In the genomic region with DNA sequence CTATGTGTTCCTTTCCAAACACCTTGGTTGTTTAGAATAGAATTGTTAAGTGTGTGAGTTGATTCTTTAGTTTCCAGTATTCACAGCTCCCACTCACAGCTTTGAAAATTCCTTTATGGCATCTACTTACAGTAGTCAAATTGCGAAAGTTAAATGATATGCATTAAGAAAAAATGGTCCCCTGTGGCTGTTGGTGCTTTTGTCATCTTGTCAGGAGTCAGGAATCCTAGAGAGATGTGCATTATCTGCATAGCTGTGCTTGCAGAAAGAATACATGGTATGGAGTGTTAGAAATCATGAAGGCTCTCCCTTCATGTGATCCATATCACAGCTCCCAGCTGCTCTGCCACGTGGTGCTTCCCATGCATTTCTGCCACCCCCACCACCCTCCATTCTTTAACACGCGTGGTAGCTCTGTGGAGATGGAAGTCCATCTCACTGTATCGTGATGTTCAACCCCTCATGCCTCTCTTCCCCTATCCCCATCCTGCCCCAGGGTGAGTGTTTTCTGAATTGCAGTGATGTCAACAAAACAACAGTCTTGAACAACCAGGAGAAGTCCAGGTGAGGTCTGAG, we compare ENCODE assay signal across 2 cellular contexts.
TF ChIP-seq lines count a peak whose summit lies in the region.

No MANE protein-coding gene starts in this region.

TF ChIP-seq in HepG2, 621 proteins besides CTCF, POLR2A, EP300 and RAD21 (continued from another document):
- TF ChIP-seq, protein P1, sequence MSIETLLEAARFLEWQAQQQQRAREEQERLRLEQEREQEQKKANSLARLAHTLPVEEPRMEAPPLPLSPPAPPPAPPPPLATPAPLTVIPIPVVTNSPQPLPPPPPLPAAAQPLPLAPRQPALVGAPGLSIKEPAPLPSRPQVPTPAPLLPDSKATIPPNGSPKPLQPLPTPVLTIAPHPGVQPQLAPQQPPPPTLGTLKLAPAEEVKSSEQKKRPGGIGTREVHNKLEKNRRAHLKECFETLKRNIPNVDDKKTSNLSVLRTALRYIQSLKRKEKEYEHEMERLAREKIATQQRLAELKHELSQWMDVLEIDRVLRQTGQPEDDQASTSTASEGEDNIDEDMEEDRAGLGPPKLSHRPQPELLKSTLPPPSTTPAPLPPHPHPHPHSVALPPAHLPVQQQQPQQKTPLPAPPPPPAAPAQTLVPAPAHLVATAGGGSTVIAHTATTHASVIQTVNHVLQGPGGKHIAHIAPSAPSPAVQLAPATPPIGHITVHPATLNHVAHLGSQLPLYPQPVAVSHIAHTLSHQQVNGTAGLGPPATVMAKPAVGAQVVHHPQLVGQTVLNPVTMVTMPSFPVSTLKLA (IDR thresholded peaks at IDR 0.05) = 0 out of 2 replicates have a peak, but pooled peaks have one; percentile 6

TF ChIP-seq in neural cell, 6 proteins besides CTCF, POLR2A, EP300 and RAD21 (continued from another document):
- peak; percentile 97 for TF ChIP-seq REST (IDR thresholded peaks at IDR 0.05; ENCODE audit: borderline replicate concordance)
